In genomic region chr13:108368240-108368898, GRCh38 we compare ENCODE assay signal across 21 cellular contexts.
"Had no signal": no experiment of that assay in that cellular context is flagged by ENCODE, and none has a peak within 500 bp of the region (broad histone marks: within the 10 kb centered on the region; RNA-seq: fewer than 3 reads in every experiment).

No MANE protein-coding gene starts in this region.

- H3K27me3 Mint-ChIP-seq: activated CD4-positive, alpha-beta memory T cell treated with anti-CD3 and anti-CD28 coated beads for 36 hours; activated naive CD8-positive, alpha-beta T cell treated with anti-CD3 and anti-CD28 coated beads for 36 hours; naive B cell had no signal

- H3K4me3 Mint-ChIP-seq: activated CD4-positive, alpha-beta memory T cell treated with anti-CD3 and anti-CD28 coated beads for 36 hours; activated naive CD8-positive, alpha-beta T cell treated with anti-CD3 and anti-CD28 coated beads for 36 hours; naive B cell; stimulated activated naive B cell treated with anti-CD40 and anti-IgM and Interleukin-4, amounts not matched to agents 10 μg/mL and 1 μg/mL and 100 μg/mL, for 72 hours had no signal

- H3K4me1 Mint-ChIP-seq: activated naive CD8-positive, alpha-beta T cell treated with anti-CD3 and anti-CD28 coated beads for 36 hours; naive B cell; stimulated activated naive B cell treated with anti-CD40 and anti-IgM and Interleukin-4, amounts not matched to agents 10 μg/mL and 1 μg/mL and 100 μg/mL, for 72 hours had no signal

- H3K36me3 ChIP-seq: esophagus squamous epithelium, heart right ventricle, thoracic aorta, upper lobe of left lung, WERI-Rb-1 had no signal

- H3K27me3 ChIP-seq: esophagus squamous epithelium, heart right ventricle, upper lobe of left lung had no signal

- H2AFZ ChIP-seq: parathyroid adenoma had no signal

- ATAC-seq: left ventricle myocardium superior; mucosa of descending colon; stimulated activated naive B cell treated with anti-CD40 and anti-IgM and Interleukin-4, amounts not matched to agents 10 μg/mL and 1 μg/mL and 100 μg/mL, for 72 hours had no signal

- H3K4me3 ChIP-seq: esophagus squamous epithelium, heart right ventricle, mucosa of descending colon, thoracic aorta, upper lobe of left lung had no signal

- H3K27ac Mint-ChIP-seq: activated CD4-positive, alpha-beta memory T cell treated with anti-CD3 and anti-CD28 coated beads for 36 hours; activated naive CD8-positive, alpha-beta T cell treated with anti-CD3 and anti-CD28 coated beads for 36 hours; stimulated activated naive B cell treated with anti-CD40 and anti-IgM and Interleukin-4, amounts not matched to agents 10 μg/mL and 1 μg/mL and 100 μg/mL, for 72 hours had no signal

- H3K9me3 ChIP-seq: mucosa of descending colon, thoracic aorta, upper lobe of left lung had no signal

- H3K36me3 Mint-ChIP-seq: activated naive CD8-positive, alpha-beta T cell treated with anti-CD3 and anti-CD28 coated beads for 36 hours; naive B cell; stimulated activated naive B cell treated with anti-CD40 and anti-IgM and Interleukin-4, amounts not matched to agents 10 μg/mL and 1 μg/mL and 100 μg/mL, for 72 hours had no signal

- DNase-seq: activated CD4-positive, alpha-beta memory T cell treated with anti-CD3 and anti-CD28 coated beads for 36 hours; activated CD4-positive, alpha-beta T cell treated with anti-CD3 and anti-CD28 coated beads for 1 hour; activated naive CD4-positive, alpha-beta T cell; activated naive CD8-positive, alpha-beta T cell treated with anti-CD3 and anti-CD28 coated beads for 36 hours; activated T-cell treated with anti-CD3 and anti-CD28 coated beads for 4 hours; amniotic stem cell; dermis blood vessel endothelial cell; effector memory CD4-positive, alpha-beta T cell; esophagus squamous epithelium; heart right ventricle; kidney glomerular epithelial cell; left ventricle myocardium superior; mesenchymal stem cell; mucosa of descending colon; naive B cell; retina; stimulated activated naive B cell treated with anti-CD40 and anti-IgM and Interleukin-4, amounts not matched to agents 10 μg/mL and 1 μg/mL and 100 μg/mL, for 72 hours; upper lobe of left lung; WERI-Rb-1 had no signal

- H3K9ac ChIP-seq: parathyroid adenoma had no signal

- H3K27ac ChIP-seq: esophagus squamous epithelium, parathyroid adenoma, thoracic aorta, WERI-Rb-1 had no signal

- H3K4me1 ChIP-seq: esophagus squamous epithelium, heart right ventricle, parathyroid adenoma, upper lobe of left lung had no signal

- H3K79me2 ChIP-seq: parathyroid adenoma had no signal
